In the genomic region with DNA sequence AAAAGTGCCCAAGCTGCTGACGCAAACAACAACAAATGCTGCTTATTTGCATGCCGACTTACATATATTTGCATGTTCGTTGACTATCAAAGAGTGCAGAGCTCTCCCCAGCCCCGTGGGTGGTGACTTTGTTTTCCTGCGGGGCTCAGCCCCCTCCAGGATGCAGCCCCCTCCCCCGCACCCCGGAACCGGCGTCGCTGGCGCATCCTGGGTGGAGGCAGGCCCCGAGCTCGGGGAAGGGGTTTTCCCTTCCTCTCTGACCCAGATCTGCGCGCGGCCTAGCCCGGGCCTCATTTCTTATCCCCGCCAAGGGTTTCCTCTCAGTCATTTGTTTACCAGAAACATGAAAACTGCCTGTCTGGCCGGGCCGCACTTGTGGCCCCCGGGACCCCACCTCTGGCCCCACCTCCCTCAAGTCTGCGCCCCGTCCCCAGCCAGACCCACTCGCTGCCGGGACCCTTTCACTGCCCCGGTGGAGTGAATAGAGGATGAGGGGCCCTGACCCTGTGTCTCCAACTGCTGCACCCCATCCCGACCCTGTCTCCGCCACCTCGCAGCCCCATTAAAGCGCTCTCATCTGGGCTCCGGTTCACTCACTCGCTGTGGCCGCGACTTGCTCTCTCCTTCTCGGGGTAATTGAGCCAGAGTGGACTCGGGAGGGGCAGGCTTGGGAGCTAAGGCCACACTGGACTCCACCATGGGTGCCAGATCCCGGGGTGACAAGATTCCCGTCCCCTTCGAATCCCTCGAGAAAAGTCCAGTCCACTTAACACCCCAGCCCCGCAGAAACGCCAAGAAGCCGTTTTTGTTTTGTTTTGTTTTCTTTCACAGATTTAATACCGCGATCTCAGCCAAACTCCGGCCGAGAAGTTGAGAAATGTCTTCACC, we compare ENCODE assay signal across 11 cellular contexts. TPM values are rescaled to one million over a fixed set of nuclear protein-coding genes. Genes with fewer than 3 reads are reported as not detected.
A peak's percentile ranks its signal among the peaks of the same experiment; 100 is the strongest.
DNase-seq lines count a peak whose midpoint lies in the region; ATAC-seq and TF ChIP-seq lines count a peak whose summit lies in the region.
"Had no signal": no experiment of that assay in that cellular context is flagged by ENCODE, and none has a peak within 500 bp of the region (broad histone marks: within the 10 kb centered on the region; RNA-seq: fewer than 3 reads in every experiment).

No MANE protein-coding gene starts in this region.

- H3K36me3 ChIP-seq in sigmoid colon: no peaks in the 10 kb centered on the region
- no peaks in the 10 kb centered on the region for H3K36me3 ChIP-seq in aorta (ENCODE audit: control insufficient read depth in 1 of 2, insufficient read depth in 2 of 2, low read length in 1 of 2)
- H3K36me3 ChIP-seq: cardiac muscle cell had no signal

- peak overlapping the region in 1 of 4 donors; percentile 4 for H3K27ac ChIP-seq in sigmoid colon
- H3K27ac ChIP-seq in aorta (ENCODE audit: low read depth in 1 of 2, low read length in 2 of 2): no peak overlapping the region
- H3K27ac ChIP-seq: A549, cardiac muscle cell, parathyroid adenoma had no signal

- intact Hi-C loops in Right ventricle myocardium superior (cut with DNase I): no loop called here
- intact Hi-C loops in cardiac septum (cut with DNase I): no loop called here
- intact Hi-C loops in sigmoid colon (cut with DNase I): no loop called here
- intact Hi-C loops in aorta (cut with DNase I): no loop called here

- ATAC-seq in Right ventricle myocardium superior (ENCODE audit: poor library complexity) (peak; percentile 10), aorta (ENCODE audit: low FRiP score) (peak; percentile 22), GM21360 (IDR thresholded peaks at IDR 0.05; ENCODE audit: unreplicated experiment) (no peak)
- peak; percentile 87 for ATAC-seq in activated naive CD8-positive, alpha-beta T cell treated with anti-CD3 and anti-CD28 coated beads, Interleukin-2, amount 10 ng/mL, durations not matched to agents 7 days and 5 days (ENCODE audit: low read depth)
- ATAC-seq: A549 had no signal

- H3K27me3 ChIP-seq in sigmoid colon: peaks cover 15 to 88% (median 43%) of the 10 kb centered on the region in 3 donors
- no peaks in the 10 kb centered on the region for H3K27me3 ChIP-seq in aorta (ENCODE audit: control insufficient read depth in 1 of 2, insufficient read depth in 2 of 2, low read length in 1 of 2)

- DNase-seq in Right ventricle myocardium superior: no peak
- DNase-seq in cardiac septum (ENCODE audit: low spot score): no peak
- DNase-seq in activated naive CD8-positive, alpha-beta T cell treated with anti-CD3 and anti-CD28 coated beads, Interleukin-2, amount 10 ng/mL, durations not matched to agents 7 days and 5 days: peak; percentile 79
- no peak for DNase-seq in sigmoid colon
- DNase-seq in aorta: peak in 1 of 2 donors; percentile 58
- DNase-seq in middle frontal gyrus (ENCODE audit: extremely low spot score, low spot score): no peak
- no peak for DNase-seq in erythroblast (lab: John Stamatoyannopoulos, UW)

- no peaks in the 10 kb centered on the region for H3K9me3 Mint-ChIP-seq in activated naive CD8-positive, alpha-beta T cell treated with anti-CD3 and anti-CD28 coated beads, Interleukin-2, amount 10 ng/mL, durations not matched to agents 7 days and 5 days

- WGBS in sigmoid colon, 2 donors: 52 to 76% methylated on average over 47 of the region's 47 CpGs
- 48 to 52% methylated on average over 47 of the region's 47 CpGs for WGBS in aorta, 2 donors

- H3K27ac Mint-ChIP-seq in activated naive CD8-positive, alpha-beta T cell treated with anti-CD3 and anti-CD28 coated beads, Interleukin-2, amount 10 ng/mL, durations not matched to agents 7 days and 5 days: peak overlapping the region; percentile 83

- H3K4me1 Mint-ChIP-seq in activated naive CD8-positive, alpha-beta T cell treated with anti-CD3 and anti-CD28 coated beads, Interleukin-2, amount 10 ng/mL, durations not matched to agents 7 days and 5 days: peaks cover 28% of the 10 kb centered on the region

- no peaks in the 10 kb centered on the region for H3K9me3 ChIP-seq in sigmoid colon
- no peaks in the 10 kb centered on the region for H3K9me3 ChIP-seq in aorta (ENCODE audit: control insufficient read depth, low read length)
- H3K9me3 ChIP-seq: A549 had no signal

- H3K4me3 ChIP-seq in sigmoid colon (peak overlapping the region in 3 of 4 donors; percentile 11 to 28 (median 25)), aorta (ENCODE audit: low read length in 2 of 2) (no peak overlapping the region)
- H3K4me3 ChIP-seq: A549, cardiac muscle cell had no signal

- no peak for TF ChIP-seq POLR2A in sigmoid colon (IDR thresholded peaks at IDR 0.05)
- TF ChIP-seq POLR2A in erythroblast (IDR thresholded peaks at IDR 0.05; ENCODE audit: low read length): no peak

- H3K4me3 Mint-ChIP-seq in activated naive CD8-positive, alpha-beta T cell treated with anti-CD3 and anti-CD28 coated beads, Interleukin-2, amount 10 ng/mL, durations not matched to agents 7 days and 5 days: peak overlapping the region; percentile 84

- peaks cover 12% of the 10 kb centered on the region for H3K36me3 Mint-ChIP-seq in activated naive CD8-positive, alpha-beta T cell treated with anti-CD3 and anti-CD28 coated beads, Interleukin-2, amount 10 ng/mL, durations not matched to agents 7 days and 5 days

- POLR2A ChIA-PET in activated naive CD8-positive, alpha-beta T cell treated with anti-CD3 and anti-CD28 coated beads, Interleukin-2, amount 10 ng/mL, durations not matched to agents 7 days and 5 days (lab: Charles Lee): interaction anchor here (0.6 to 1.8 kb wide), 6 partner anchors 10 to 163 kb away, joined by 3 to 7 read pairs (median 3); no protein-coding TSS in a partner anchor

- TF ChIP-seq CTCF in sigmoid colon (IDR thresholded peaks at IDR 0.05): no peak

- no peak for TF ChIP-seq EP300 in sigmoid colon (IDR thresholded peaks at IDR 0.05)

- H3K4me1 ChIP-seq in sigmoid colon (peaks cover 0 to 10% (median 0%) of the 10 kb centered on the region in 4 donors), aorta (ENCODE audit: control insufficient read depth in 1 of 2, insufficient read depth in 2 of 2, low read length in 2 of 2) (no peaks in the 10 kb centered on the region)
- H3K4me1 ChIP-seq: A549 had no signal

- peaks cover 29% of the 10 kb centered on the region for H3K27me3 Mint-ChIP-seq in activated naive CD8-positive, alpha-beta T cell treated with anti-CD3 and anti-CD28 coated beads, Interleukin-2, amount 10 ng/mL, durations not matched to agents 7 days and 5 days

RNA-seq across cellular contexts. Expression of a gene that starts 5.4 kb away (rescaled TPM):
- total RNA-seq in Right ventricle myocardium superior: 13.7 TPM
- total RNA-seq in cardiac septum: 8.5 TPM
- total RNA-seq in activated naive CD8-positive, alpha-beta T cell treated with anti-CD3 and anti-CD28 coated beads, Interleukin-2, amount 10 ng/mL, durations not matched to agents 7 days and 5 days: 100 to 1,000 TPM; 137 TPM
- 10 to 100 TPM in 1 of 4 donors, 1 to 10 TPM in 3; 2.5 to 11.6 (median 5.5) TPM for total RNA-seq in sigmoid colon
- 10 to 100 TPM in 1 of 3 donors, 1 to 10 TPM in 2; 3.5 to 65.9 (median 7.8) TPM for polyA plus RNA-seq in sigmoid colon
- 10 to 100 TPM in 1 of 2 donors, 1 to 10 TPM in 1; 6.5 to 34.6 TPM for total RNA-seq in aorta
- 10 to 100 TPM in 1 of 2 donors, 1 to 10 TPM in 1; 9.6 to 22.9 TPM for polyA plus RNA-seq in aorta

RNA-seq across cellular contexts. Expression of a gene that starts 30.9 kb away (rescaled TPM):
- total RNA-seq in Right ventricle myocardium superior: 16.8 TPM
- 14.9 TPM for total RNA-seq in cardiac septum
- total RNA-seq in activated naive CD8-positive, alpha-beta T cell treated with anti-CD3 and anti-CD28 coated beads, Interleukin-2, amount 10 ng/mL, durations not matched to agents 7 days and 5 days: 1 to 10 TPM; 4.7 to 5.0 TPM
- 1 to 10 TPM; 2.5 to 7.5 (median 5.2) TPM for total RNA-seq in sigmoid colon
- 10 to 100 TPM in 1 of 3 donors, 1 to 10 TPM in 2; 4.2 to 18.8 (median 5.4) TPM for polyA plus RNA-seq in sigmoid colon
- total RNA-seq in aorta: 10 to 100 TPM in 1 of 2 donors, 1 to 10 TPM in 1; 6.6 to 39.3 TPM
- polyA plus RNA-seq in aorta: 1 to 10 TPM; 2.6 to 8.0 TPM

RNA-seq across cellular contexts. Expression of a gene that starts 36.0 kb away (rescaled TPM):
- 0.56 TPM for total RNA-seq in Right ventricle myocardium superior
- total RNA-seq in cardiac septum: 0.32 TPM
- 1 to 10 TPM; 1.7 to 2.6 TPM for total RNA-seq in activated naive CD8-positive, alpha-beta T cell treated with anti-CD3 and anti-CD28 coated beads, Interleukin-2, amount 10 ng/mL, durations not matched to agents 7 days and 5 days
- total RNA-seq in sigmoid colon: 1 to 10 TPM in 1 of 4 donors, under 1 TPM in 1, not detected in 2; 0.55 to 1.3 TPM
- 100 to 1,000 TPM in 2 of 3 donors, 10 to 100 TPM in 1; 86.5 to 202 (median 117) TPM for polyA plus RNA-seq in sigmoid colon
- under 1 TPM; 0.29 to 0.84 TPM for total RNA-seq in aorta
- polyA plus RNA-seq in aorta: 10 to 100 TPM in 1 of 2 donors, under 1 TPM in 1; 0.54 to 28.7 TPM

RNA-seq across cellular contexts. Expression of a gene that starts 40.9 kb away (rescaled TPM):
- total RNA-seq in Right ventricle myocardium superior (not detected), cardiac septum (not detected), sigmoid colon (not detected), aorta (under 1 TPM in 1 of 2 donors, not detected in 1; 0.49 TPM)
- under 1 TPM in 1 of 2 experiments, not detected in 1; 0.34 TPM for total RNA-seq in activated naive CD8-positive, alpha-beta T cell treated with anti-CD3 and anti-CD28 coated beads, Interleukin-2, amount 10 ng/mL, durations not matched to agents 7 days and 5 days
- polyA plus RNA-seq in sigmoid colon (10 to 100 TPM; 10.7 to 27.0 (median 19.9) TPM), aorta (1 to 10 TPM in 1 of 2 donors, not detected in 1; 1.4 TPM)
- total RNA-seq: cardiac muscle cell had no signal
- polyA plus RNA-seq: cardiac muscle cell had no signal

Comparison
In these comparisons a context has a peak if more than half of its experiments do, and no peak if none do; other contexts are left out.
1. H3K4me3 ChIP-seq: peak in sigmoid colon (3 of 4); none in aorta (0 of 2).